In genomic region chr3:52959773-52960172, GRCh38 we compare ENCODE assay signal across 21 cellular contexts.
DNase-seq lines count a peak whose midpoint lies in the region; ATAC-seq and TF ChIP-seq lines count a peak whose summit lies in the region.
"Had no signal": no experiment of that assay in that cellular context is flagged by ENCODE, and none has a peak within 500 bp of the region (broad histone marks: within the 10 kb centered on the region; RNA-seq: fewer than 3 reads in every experiment).

No MANE protein-coding gene starts in this region.

- no peaks in the 10 kb centered on the region for H3K4me1 ChIP-seq in HCT116 (ENCODE audit: control insufficient read depth in 1 of 2, insufficient read depth in 2 of 2, low read length in 2 of 2)
- peaks cover 26% of the 10 kb centered on the region for H3K4me1 ChIP-seq in OCI-LY7 (ENCODE audit: insufficient read depth, low read length, poor library complexity, severe bottlenecking)
- H3K4me1 ChIP-seq in upper lobe of left lung, result no peaks in the 10 kb centered on the region
- peaks cover 0 to 3% (median 0%) of the 10 kb centered on the region in 4 donors for H3K4me1 ChIP-seq in transverse colon
- H3K4me1 ChIP-seq: BE2C, Peyer's patch, SJSA1 had no signal

- no peak for TF ChIP-seq POLR2A in HCT116 (IDR thresholded peaks at IDR 0.05; ENCODE audit: borderline replicate concordance, extremely low read depth, insufficient read depth, insufficient read length)
- no peak for TF ChIP-seq POLR2A in upper lobe of left lung (IDR thresholded peaks at IDR 0.05)
- TF ChIP-seq POLR2A in transverse colon (IDR thresholded peaks at IDR 0.05), result no peak

- H3K9me3 ChIP-seq in CD4-positive, alpha-beta T cell (ENCODE audit: control insufficient read depth, low read length), result no peaks in the 10 kb centered on the region
- H3K9me3 ChIP-seq in HCT116 (ENCODE audit: control insufficient read depth in 1 of 2, insufficient read depth in 1 of 2, low read depth in 1 of 2, low read length in 2 of 2), result no peaks in the 10 kb centered on the region
- H3K9me3 ChIP-seq in OCI-LY7 (ENCODE audit: low read length), result no peaks in the 10 kb centered on the region
- H3K9me3 ChIP-seq in upper lobe of left lung, result no peaks in the 10 kb centered on the region
- H3K9me3 ChIP-seq in transverse colon, result no peaks in the 10 kb centered on the region
- H3K9me3 ChIP-seq: BE2C, Peyer's patch, SJSA1 had no signal

- H3K4me1 Mint-ChIP-seq in CD4-positive, alpha-beta T cell (ENCODE audit: low read depth), result peaks cover 42% of the 10 kb centered on the region

- ATAC-seq in CD4-positive, alpha-beta T cell (ENCODE audit: poor library complexity), result peak; percentile 55
- ATAC-seq in HCT116 (0 out of 2 replicates have a peak, but pooled peaks have one; percentile 36), upper lobe of left lung (ENCODE audit: low FRiP score in 2 of 2) (no peak)
- ATAC-seq in activated CD4-positive, CD25-positive, alpha-beta regulatory T cell treated with anti-CD3 and anti-CD28 coated beads, Interleukin-2, amount 50 U/mL, for 24 hours, result no peak
- ATAC-seq: K562 had no signal

- peaks cover 16% of the 10 kb centered on the region for H3K79me2 ChIP-seq in HCT116 (ENCODE audit: insufficient read depth, low read length)
- no peaks in the 10 kb centered on the region for H3K79me2 ChIP-seq in OCI-LY7 (ENCODE audit: insufficient read depth, low read depth, low read length)

- H3K4me2 ChIP-seq in HCT116 (ENCODE audit: low read length), result no peak overlapping the region
- no peak overlapping the region for H3K4me2 ChIP-seq in OCI-LY7 (ENCODE audit: low read length)

- intact Hi-C loops in CD4-positive, alpha-beta T cell (cut with DNase I, micrococcal nuclease), result no loop called here
- intact Hi-C loops in HCT116 (cut with micrococcal nuclease) (no loop called here), OCI-LY7 (cut with micrococcal nuclease; ENCODE audit: unreplicated experiment) (no loop called here), transverse colon (cut with DNase I; ENCODE audit: low total_unique reads) (no loop called here)

- no peaks in the 10 kb centered on the region for H3K36me3 ChIP-seq in HCT116 (ENCODE audit: control insufficient read depth in 1 of 2, insufficient read depth in 2 of 2, low read length in 2 of 2)
- H3K36me3 ChIP-seq in OCI-LY7 (ENCODE audit: insufficient read depth, low read length), result no peaks in the 10 kb centered on the region
- no peaks in the 10 kb centered on the region for H3K36me3 ChIP-seq in upper lobe of left lung
- H3K36me3 ChIP-seq in transverse colon, result no peaks in the 10 kb centered on the region
- H3K36me3 ChIP-seq: BE2C, Peyer's patch, SJSA1 had no signal

- peaks cover 3% of the 10 kb centered on the region for H3K9me3 Mint-ChIP-seq in CD4-positive, alpha-beta T cell

- no peak overlapping the region for H3K4me3 ChIP-seq in HCT116 (replicated peaks in 1 of 2; ENCODE audit: low read depth in 1 of 2, low read length in 2 of 2)
- no peak overlapping the region for H3K4me3 ChIP-seq in OCI-LY7 (ENCODE audit: low read depth, low read length, poor library complexity, severe bottlenecking)
- H3K4me3 ChIP-seq in retinal pigment epithelial cell (ENCODE audit: low read length), result no peak overlapping the region
- no peak overlapping the region for H3K4me3 ChIP-seq in upper lobe of left lung
- H3K4me3 ChIP-seq in transverse colon, result no peak overlapping the region
- H3K4me3 ChIP-seq: K562, Peyer's patch, SJSA1 had no signal

- TF ChIP-seq EP300 in upper lobe of left lung (IDR thresholded peaks at IDR 0.05) (no peak), transverse colon (IDR thresholded peaks at IDR 0.05; ENCODE audit: low read depth) (no peak)

- no peaks in the 10 kb centered on the region for H4K20me1 ChIP-seq in HCT116 (ENCODE audit: insufficient read depth)
- no peaks in the 10 kb centered on the region for H4K20me1 ChIP-seq in OCI-LY7 (ENCODE audit: insufficient read depth, low read length)

- DNase-seq in CD4-positive, alpha-beta T cell, result no peak
- DNase-seq in HCT116 (ENCODE audit: low read depth, low spot score), result no peak
- no peak for DNase-seq in OCI-LY7 (ENCODE audit: low spot score)
- DNase-seq in retinal pigment epithelial cell (ENCODE audit: low read depth), result no peak
- no peak for DNase-seq in upper lobe of left lung
- no peak for DNase-seq in transverse colon
- no peak for DNase-seq in OCI-M2 (lab: John Stamatoyannopoulos, UW; ENCODE audit: unreplicated experiment)
- DNase-seq: BE2C, COR-L47, DMS 273 treated with DMSO at 0.1 percent for 48 hours, DMS79 treated with DMSO at 0.1 percent for 48 hours, NCI-H1092 treated with DMSO at 0.1 percent for 48 hours, NCI-H146, NCI-H2029, NCI-H226, NCI-H510A treated with DMSO at 0.1 percent for 48 hours, NCI-H748 treated with DMSO at 0.1 percent for 48 hours, Peyer's patch had no signal

- in situ Hi-C loops in transverse colon (cut with MboI; ENCODE audit: low pct_ligation_motif_present in 1 of 4, low pct_unique_long_range_greater_than_20kb in 1 of 4, low sequenced_read_pairs in 3 of 4), result no loop called here

- H3K27me3 ChIP-seq in CD4-positive, alpha-beta T cell (ENCODE audit: control insufficient read depth, insufficient read depth, low read length), result no peaks in the 10 kb centered on the region
- H3K27me3 ChIP-seq in HCT116 (ENCODE audit: insufficient read depth, low read length), result no peaks in the 10 kb centered on the region
- H3K27me3 ChIP-seq in upper lobe of left lung, result no peaks in the 10 kb centered on the region
- H3K27me3 ChIP-seq in transverse colon, result no peaks in the 10 kb centered on the region
- H3K27me3 ChIP-seq: BE2C, Peyer's patch, SJSA1 had no signal

- no peaks in the 10 kb centered on the region for H3K27me3 Mint-ChIP-seq in CD4-positive, alpha-beta T cell

- 94 to 98% methylated on average over 2 of the region's 2 CpGs for WGBS in upper lobe of left lung, 2 donors
- WGBS in transverse colon (ENCODE audit: low coverage in 1 of 2), 2 donors, result 98 to 100% methylated on average over 2 of the region's 2 CpGs

- peak; percentile 13 for TF ChIP-seq CTCF in CD4-positive, alpha-beta T cell (IDR thresholded peaks at IDR 0.05)
- TF ChIP-seq CTCF in HCT116 (IDR thresholded peaks at IDR 0.05 in 2 of 3, conservative IDR thresholded peaks at IDR 0.05 in 1 of 3; ENCODE audit: borderline replicate concordance in 1 of 3, insufficient read depth in 1 of 3, low read depth in 2 of 3, low read length in 2 of 3) (peak in 1 of 3 experiments; percentile 32; a peak in 2 of 6 replicates), OCI-LY7 (conservative IDR thresholded peaks at IDR 0.05; ENCODE audit: low read length) (0 out of 2 replicates have a peak, but pooled peaks have one; percentile 19), retinal pigment epithelial cell (conservative IDR thresholded peaks at IDR 0.05; ENCODE audit: low read depth, low read length) (peak; percentile 2), upper lobe of left lung (IDR thresholded peaks at IDR 0.05) (no peak), transverse colon (IDR thresholded peaks at IDR 0.05) (no peak)

- peaks cover 61% of the 10 kb centered on the region for H3K36me3 Mint-ChIP-seq in CD4-positive, alpha-beta T cell (ENCODE audit: low read depth)

- BruUV-seq in HCT116 (replicated peaks; lab: Mats Ljungman, UMichigan) (no TSS peak), OCI-LY7 (replicated peaks; lab: Mats Ljungman, UMichigan) (no TSS peak)

- H3K27ac Mint-ChIP-seq in CD4-positive, alpha-beta T cell, result peak overlapping the region; percentile 16

- H3K9me2 ChIP-seq in HCT116 (ENCODE audit: insufficient read depth), result no peaks in the 10 kb centered on the region
- H3K9me2 ChIP-seq in OCI-LY7 (ENCODE audit: insufficient read depth, low read length), result no peaks in the 10 kb centered on the region

- no peak overlapping the region for H2AFZ ChIP-seq in HCT116 (ENCODE audit: low read depth, low read length, poor library complexity, severe bottlenecking)
- H2AFZ ChIP-seq in OCI-LY7 (ENCODE audit: low read length), result no peak overlapping the region

- no peak overlapping the region for H3K4me3 Mint-ChIP-seq in CD4-positive, alpha-beta T cell

- H3K9ac ChIP-seq in HCT116 (ENCODE audit: low read length), result no peak overlapping the region

- CTCF ChIA-PET in CD4-positive, alpha-beta T cell (lab: Charles Lee), result interaction anchor here (0.6 kb wide), 1 partner anchor 15 kb away, joined by 4 read pairs; no protein-coding TSS in a partner anchor
- CTCF ChIA-PET in HCT116 (lab: Charles Lee) (no interaction called here), OCI-LY7 (lab: Charles Lee; ENCODE audit: unreplicated experiment) (no interaction called here)

- TF ChIP-seq RAD21 in HCT116 (IDR thresholded peaks at IDR 0.05; ENCODE audit: low read depth), result no peak

- RAD21 ChIA-PET in HCT116 (lab: Charles Lee; ENCODE audit: low non-redundant PET in 1 of 2, low total read pairs in 2 of 2, uncharacterized antibody in 2 of 2, unreplicated experiment in 2 of 2), result no interaction called here

- H3K27ac ChIP-seq in CD4-positive, alpha-beta T cell (ENCODE audit: low read depth, low read length), result no peak overlapping the region
- H3K27ac ChIP-seq in HCT116 (ENCODE audit: low read depth, low read length) (no peak overlapping the region), OCI-LY7 (ENCODE audit: low read depth, low read length, poor library complexity, severe bottlenecking) (no peak overlapping the region), upper lobe of left lung (no peak overlapping the region), transverse colon (no peak overlapping the region)
- H3K27ac ChIP-seq: Peyer's patch, SJSA1 had no signal

- POLR2A ChIA-PET in CD4-positive, alpha-beta T cell (lab: Charles Lee), result no interaction called here
- POLR2A ChIA-PET in HCT116 (lab: Charles Lee) (no interaction called here), OCI-LY7 (lab: Charles Lee) (interaction anchor here (1.0 kb wide), 1 partner anchor 48 kb away, joined by 3 read pairs; no protein-coding TSS in a partner anchor)

TF ChIP-seq in HCT116, 20 proteins besides CTCF, POLR2A, EP300 and RAD21 (continues in another document):
- TF ChIP-seq POLR2AphosphoS5 (IDR thresholded peaks at IDR 0.05; ENCODE audit: low read depth, low read length) (no peak), SP1 (IDR thresholded peaks at IDR 0.05; ENCODE audit: low read depth) (no peak), CEBPB (IDR thresholded peaks at IDR 0.05; ENCODE audit: low read depth) (no peak), ZNF274 (IDR thresholded peaks at IDR 0.05; ENCODE audit: low read depth, low read length) (no peak), SIN3A (IDR thresholded peaks at IDR 0.05; ENCODE audit: low read depth) (no peak)

Comparison
In these comparisons a context has a peak if more than half of its experiments do, and no peak if none do; other contexts are left out.
1. ATAC-seq: peak in CD4-positive, alpha-beta T cell (single experiment) and HCT116 (single experiment); none in activated CD4-positive, CD25-positive, alpha-beta regulatory T cell treated with anti-CD3 and anti-CD28 coated beads, Interleukin-2, amount 50 U/mL, for 24 hours (0 of 2) and upper lobe of left lung (0 of 2).
2. CTCF ChIP-seq: peak in CD4-positive, alpha-beta T cell (single experiment), OCI-LY7 (single experiment) and retinal pigment epithelial cell (single experiment); none in upper lobe of left lung (0 of 6) and transverse colon (0 of 5).